In the genomic region with DNA sequence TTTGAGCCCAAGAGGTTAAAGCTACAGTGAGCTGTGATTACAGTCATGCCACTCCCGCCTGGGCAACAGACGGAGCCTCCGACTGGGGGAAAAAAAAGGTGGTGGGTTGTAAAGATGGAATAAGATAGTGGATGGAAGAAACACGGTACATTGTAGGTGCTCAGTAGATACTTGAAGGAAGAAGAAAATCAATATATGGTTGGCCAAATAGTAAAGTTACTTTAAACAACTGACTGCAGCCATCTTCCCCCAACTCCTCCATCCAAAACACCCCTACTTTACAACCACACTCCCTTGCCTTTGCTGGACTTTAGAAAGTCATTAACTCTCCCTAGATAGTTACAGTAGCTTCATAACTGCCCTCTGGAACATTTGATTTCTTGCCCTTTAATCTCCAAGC, we compare ENCODE assay signal across 19 cellular contexts. TPM values are rescaled to one million over a fixed set of nuclear protein-coding genes. Genes with fewer than 3 reads are reported as not detected.
DNase-seq lines count a peak whose midpoint lies in the region; ATAC-seq and TF ChIP-seq lines count a peak whose summit lies in the region.
"Had no signal": no experiment of that assay in that cellular context is flagged by ENCODE, and none has a peak within 500 bp of the region (broad histone marks: within the 10 kb centered on the region; RNA-seq: fewer than 3 reads in every experiment).

No MANE protein-coding gene starts in this region.

- no peaks in the 10 kb centered on the region for H3K9me3 Mint-ChIP-seq in activated CD4-positive, alpha-beta T cell treated with anti-CD3 and anti-CD28 coated beads for 36 hours (ENCODE audit: low read depth)
- H3K9me3 Mint-ChIP-seq in Caco-2 (ENCODE audit: unreplicated experiment) (no peaks in the 10 kb centered on the region), glutamatergic neuron (ENCODE audit: unreplicated experiment) (peaks cover 6% of the 10 kb centered on the region), nephron (no peaks in the 10 kb centered on the region)

- peak overlapping the region; percentile 5 for H3K27ac Mint-ChIP-seq in activated CD4-positive, alpha-beta T cell treated with anti-CD3 and anti-CD28 coated beads for 36 hours
- H3K27ac Mint-ChIP-seq in Caco-2 (ENCODE audit: unreplicated experiment) (peak overlapping the region; percentile 96), glutamatergic neuron (ENCODE audit: unreplicated experiment) (peak overlapping the region; percentile 8), nephron (peak overlapping the region; percentile 5 to 42 (median 12))

- H3K4me1 Mint-ChIP-seq in activated CD4-positive, alpha-beta T cell treated with anti-CD3 and anti-CD28 coated beads for 36 hours: peaks cover 31% of the 10 kb centered on the region
- H3K4me1 Mint-ChIP-seq in Caco-2 (ENCODE audit: low read depth, unreplicated experiment) (peaks cover 20% of the 10 kb centered on the region), glutamatergic neuron (ENCODE audit: low read depth, unreplicated experiment) (peaks cover 14% of the 10 kb centered on the region), nephron (peaks cover 26% of the 10 kb centered on the region)

- no TSS peak for BruUV-seq in Caco-2 (replicated peaks; lab: Mats Ljungman, UMichigan)

- H3K36me3 ChIP-seq in Caco-2 (ENCODE audit: control insufficient read depth, insufficient read depth, low read length): no peaks in the 10 kb centered on the region

- no peak overlapping the region for H3K4me3 ChIP-seq in Caco-2 (ENCODE audit: low read depth, low read length)
- H3K4me3 ChIP-seq: BLaER1 treated with 17β-estradiol and CSF1 and Interleukin-3, amounts not matched to agents 10 nM and 100 nM; PC-9 had no signal

- no peaks in the 10 kb centered on the region for H3K9me3 ChIP-seq in Caco-2
- H3K9me3 ChIP-seq: BLaER1 treated with 17β-estradiol and CSF1 and Interleukin-3, amounts not matched to agents 10 nM and 100 nM had no signal

- H3K4me3 Mint-ChIP-seq in activated CD4-positive, alpha-beta T cell treated with anti-CD3 and anti-CD28 coated beads for 36 hours: no peak overlapping the region
- H3K4me3 Mint-ChIP-seq in Caco-2 (ENCODE audit: unreplicated experiment) (peak overlapping the region; percentile 15), glutamatergic neuron (ENCODE audit: unreplicated experiment) (peak overlapping the region; percentile 6), nephron (peak overlapping the region in 2 of 3 experiments; percentile 31 to 48)

- H3K27me3 Mint-ChIP-seq in activated CD4-positive, alpha-beta T cell treated with anti-CD3 and anti-CD28 coated beads for 36 hours: no peaks in the 10 kb centered on the region
- no peaks in the 10 kb centered on the region for H3K27me3 Mint-ChIP-seq in Caco-2 (ENCODE audit: insufficient read depth, unreplicated experiment)
- peaks cover 6% of the 10 kb centered on the region for H3K27me3 Mint-ChIP-seq in glutamatergic neuron (ENCODE audit: unreplicated experiment)
- H3K27me3 Mint-ChIP-seq in nephron (ENCODE audit: low read depth): no peaks in the 10 kb centered on the region

- DNase-seq in activated CD4-positive, alpha-beta T cell treated with anti-CD3 and anti-CD28 coated beads for 36 hours: no peak
- no peak for DNase-seq in activated CD4-positive, alpha-beta T cell treated with anti-CD3 and anti-CD28 coated beads, Interleukin-2, amount 50 U/mL, for 48 hours
- DNase-seq in Caco-2 (no peak), glutamatergic neuron (no peak), islet precursor cell (no peak), Ammon's horn (ENCODE audit: low spot score) (no peak), DMS79 (lab: John Stamatoyannopoulos, UW) (no peak)
- DNase-seq: COR-L47, DMS153, EL, GOT3, NCI-H1092, NCI-H146, NCI-H2081, NCI-H510A, PC-9 had no signal

- no peak for TF ChIP-seq CTCF in Caco-2 (IDR thresholded peaks at IDR 0.05; ENCODE audit: insufficient read depth in 1 of 2, low read depth in 1 of 2, low read length in 1 of 2, severe bottlenecking in 1 of 2, unreplicated experiment in 1 of 2)
- no peak for TF ChIP-seq CTCF in glutamatergic neuron (IDR thresholded peaks at IDR 0.05; ENCODE audit: partially characterized antibody, unreplicated experiment)
- no peak for TF ChIP-seq CTCF in nephron (IDR thresholded peaks at IDR 0.05; ENCODE audit: unreplicated experiment in 3 of 3)

- H3K27me3 ChIP-seq in Caco-2 (replicated peaks; ENCODE audit: control insufficient read depth, insufficient read depth, low read length): no peaks in the 10 kb centered on the region
- H3K27me3 ChIP-seq: BLaER1 treated with 17β-estradiol and CSF1 and Interleukin-3, amounts not matched to agents 10 nM and 100 nM had no signal

- H3K4me1 ChIP-seq in Caco-2: peaks cover 25% of the 10 kb centered on the region

- CTCF ChIA-PET in activated CD4-positive, alpha-beta T cell treated with anti-CD3 and anti-CD28 coated beads for 36 hours (lab: Charles Lee): interaction anchor here (0.9 to 3.5 kb wide), 4 partner anchors 9 to 36 kb away, joined by 3 to 33 read pairs (median 4); a partner anchor contains a TSS
- CTCF ChIA-PET in Caco-2 (lab: Charles Lee): no interaction called here

- peaks cover 20% of the 10 kb centered on the region for H3K36me3 Mint-ChIP-seq in activated CD4-positive, alpha-beta T cell treated with anti-CD3 and anti-CD28 coated beads for 36 hours (ENCODE audit: low read depth)
- H3K36me3 Mint-ChIP-seq in Caco-2 (ENCODE audit: insufficient read depth, unreplicated experiment) (peaks cover 34% of the 10 kb centered on the region), glutamatergic neuron (ENCODE audit: unreplicated experiment) (no peaks in the 10 kb centered on the region), nephron (ENCODE audit: low read depth) (peaks cover 4% of the 10 kb centered on the region)

- no peak for ATAC-seq in activated CD4-positive, alpha-beta T cell treated with anti-CD3 and anti-CD28 coated beads for 36 hours
- ATAC-seq: HepG2 had no signal

- intact Hi-C loops in activated CD4-positive, alpha-beta T cell treated with anti-CD3 and anti-CD28 coated beads for 36 hours (cut with DNase I, micrococcal nuclease): loop anchor here in 1 of 2 experiments (5.0 to 10.0 kb wide), 3 partner anchors 345 to 743 kb away; a partner anchor contains a TSS
- intact Hi-C loops in Caco-2 (cut with micrococcal nuclease; ENCODE audit: unreplicated experiment): no loop called here

- POLR2A ChIA-PET in activated CD4-positive, alpha-beta T cell treated with anti-CD3 and anti-CD28 coated beads for 36 hours (lab: Charles Lee): interaction anchor here (0.6 kb wide), 1 partner anchor 8 kb away, joined by 4 read pairs; no protein-coding TSS in a partner anchor
- POLR2A ChIA-PET in Caco-2 (lab: Charles Lee): no interaction called here

RNA-seq across cellular contexts. Expression of a gene that starts 2.5 kb away (rescaled TPM):
- total RNA-seq in activated CD4-positive, alpha-beta T cell treated with anti-CD3 and anti-CD28 coated beads for 36 hours: 100 to 1,000 TPM in 1 of 2 experiments, 10 to 100 TPM in 1; 96.0 to 134 TPM
- 146 and 150 TPM in 2 replicates for total RNA-seq in Caco-2 (2022)
- 49.6 TPM for total RNA-seq in glutamatergic neuron (ENCODE audit: unreplicated experiment)

RNA-seq across cellular contexts. Expression of a gene that starts 8.5 kb away (rescaled TPM):
- total RNA-seq in activated CD4-positive, alpha-beta T cell treated with anti-CD3 and anti-CD28 coated beads for 36 hours: 10 to 100 TPM; 33.6 to 39.2 TPM
- total RNA-seq in Caco-2 (2022) (53.6 and 57.9 TPM in 2 replicates), glutamatergic neuron (ENCODE audit: unreplicated experiment) (20.0 TPM)

RNA-seq across cellular contexts. Expression of a gene that starts 40.9 kb away (rescaled TPM):
- 100 to 1,000 TPM; 157 to 180 TPM for total RNA-seq in activated CD4-positive, alpha-beta T cell treated with anti-CD3 and anti-CD28 coated beads for 36 hours
- total RNA-seq in Caco-2 (2022) (36.9 and 40.5 TPM in 2 replicates), glutamatergic neuron (ENCODE audit: unreplicated experiment) (6.6 TPM)

RNA-seq across cellular contexts. Expression of a gene that starts 55.6 kb away (rescaled TPM):
- total RNA-seq in activated CD4-positive, alpha-beta T cell treated with anti-CD3 and anti-CD28 coated beads for 36 hours: 10 to 100 TPM; 60.0 to 62.6 TPM
- total RNA-seq in Caco-2 (2022) (54.2 and 55.1 TPM in 2 replicates), glutamatergic neuron (ENCODE audit: unreplicated experiment) (9.6 TPM)

Comparison
In these comparisons a context has a peak if more than half of its experiments do, and no peak if none do; other contexts are left out.
1. H3K27ac Mint-ChIP-seq: peak in every context shown above with its lines; median percentile 96 in Caco-2; 12 in nephron; 8 in glutamatergic neuron; 5 in activated CD4-positive, alpha-beta T cell treated with anti-CD3 and anti-CD28 coated beads for 36 hours.